Comparison of ENCODE assay signal across 8 cellular contexts in genomic region chr4:6908397-6909112, GRCh38. TPM values are rescaled to one million over a fixed set of nuclear protein-coding genes. Genes with fewer than 3 reads are reported as not detected.
DNase-seq lines count a peak whose midpoint lies in the region; ATAC-seq, FAIRE-seq and TF ChIP-seq lines count a peak whose summit lies in the region.

No MANE protein-coding gene starts in this region.

- FAIRE-seq in bronchial epithelial cell (lab: Jason Lieb, UNC): no peak

- no peaks in the 10 kb centered on the region for H3K27me3 ChIP-seq in bronchial epithelial cell (ENCODE audit: control insufficient read depth, insufficient read depth, low read length)
- H3K27me3 ChIP-seq in mucosa of rectum (ENCODE audit: control insufficient read depth in 2 of 2, insufficient read depth in 2 of 2, low read length in 2 of 2): no peaks in the 10 kb centered on the region

- H3K4me1 ChIP-seq in mucosa of rectum (ENCODE audit: control insufficient read depth in 2 of 2, insufficient read depth in 2 of 2, low read length in 2 of 2): peaks cover 21 to 24% of the 10 kb centered on the region in 2 donors

- peak; percentile 47 for DNase-seq in AG08395 (ENCODE audit: low spot score)
- peak; percentile 78 for DNase-seq in HuH-7 (ENCODE audit: low spot score)
- DNase-seq in bronchial epithelial cell (ENCODE audit: low read depth): no peak
- DNase-seq in glomerular visceral epithelial cell (ENCODE audit: extremely low spot score): no peak
- no peak for DNase-seq in germinal center (ENCODE audit: low spot score)
- DNase-seq in NCI-H774 (lab: John Stamatoyannopoulos, UW): no peak

- TF ChIP-seq CTCF in bronchial epithelial cell (IDR thresholded peaks at IDR 0.05; ENCODE audit: insufficient read depth, low read length, severe bottlenecking): no peak

- peak overlapping the region; percentile 94 for H3K27ac ChIP-seq in mucosa of rectum (ENCODE audit: low read depth in 2 of 2, low read length in 2 of 2)

- no peaks in the 10 kb centered on the region for H3K9me3 ChIP-seq in mucosa of rectum (ENCODE audit: control insufficient read depth in 2 of 2, low read length in 2 of 2)

- no peak for ATAC-seq in HG02763 (IDR thresholded peaks at IDR 0.05; ENCODE audit: unreplicated experiment)

- no peaks in the 10 kb centered on the region for H3K36me3 ChIP-seq in bronchial epithelial cell (ENCODE audit: control insufficient read depth, insufficient read depth, low read length)
- no peaks in the 10 kb centered on the region for H3K36me3 ChIP-seq in mucosa of rectum (ENCODE audit: control insufficient read depth in 2 of 2, insufficient read depth in 2 of 2, low read length in 2 of 2)

- peak overlapping the region; percentile 59 for H3K4me3 ChIP-seq in bronchial epithelial cell (ENCODE audit: low read depth, low read length)
- H3K4me3 ChIP-seq in mucosa of rectum (ENCODE audit: low read length in 2 of 2): peak overlapping the region; percentile 74 to 80

- H3K9ac ChIP-seq in mucosa of rectum (ENCODE audit: low read depth in 1 of 2, low read length in 2 of 2): peak overlapping the region; percentile 74 to 89

RNA-seq across cellular contexts. Expression of gene TBC1D14, which starts 1.1 kb away (rescaled TPM):
- total RNA-seq in bronchial epithelial cell: 103 and 133 TPM in 2 replicates

Comparison
In these comparisons a context has a peak if more than half of its experiments do, and no peak if none do; other contexts are left out.
1. DNase-seq: peak in AG08395 (single experiment) and HuH-7 (single experiment); none in bronchial epithelial cell (single experiment), glomerular visceral epithelial cell (single experiment), germinal center (single experiment) and NCI-H774 (single experiment).